In the genomic region with DNA sequence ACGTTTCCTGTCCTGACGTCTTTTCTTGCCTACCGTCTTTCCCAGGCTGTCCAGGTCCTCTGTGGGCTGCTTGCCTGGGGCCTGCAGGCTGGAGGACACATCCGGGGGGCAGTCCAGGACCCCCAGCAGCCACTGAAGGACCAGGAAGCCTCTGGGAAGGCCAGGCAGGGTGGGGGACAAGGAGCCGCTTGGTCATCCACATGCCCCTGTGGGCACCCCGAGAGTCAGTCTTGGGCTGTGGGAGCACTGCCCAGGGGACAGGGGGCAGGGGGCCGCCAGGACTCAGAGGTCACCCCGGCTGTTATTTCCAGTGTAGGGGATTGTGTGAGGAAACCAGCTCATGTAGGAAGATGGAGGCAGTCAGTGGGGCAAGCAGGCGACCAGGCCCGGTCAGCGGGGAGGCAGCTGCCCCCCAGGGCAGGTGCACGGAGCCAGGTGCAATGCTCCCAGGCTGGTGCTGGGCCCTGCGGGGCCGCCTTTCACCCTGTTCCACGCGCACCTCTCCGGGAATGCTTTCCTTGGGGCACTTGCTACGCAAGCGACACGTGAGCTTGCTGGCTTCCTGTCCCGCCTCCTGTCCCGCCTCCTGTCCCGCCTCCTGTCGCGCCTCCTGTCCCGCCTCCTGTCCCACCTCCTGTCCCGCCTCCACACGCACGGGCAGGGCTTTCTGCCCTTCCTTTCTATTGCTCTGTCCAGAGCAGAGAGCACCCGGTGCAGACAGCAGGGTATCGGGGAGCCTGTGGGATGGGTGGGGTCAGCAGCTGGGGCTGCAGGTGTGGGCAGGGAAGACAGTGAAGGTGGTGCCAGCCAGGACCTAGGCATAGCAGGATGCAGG, we compare ENCODE assay signal across 1 cellular context.
TF ChIP-seq lines count a peak whose summit lies in the region.

No MANE protein-coding gene starts in this region.

TF ChIP-seq in HepG2, 621 proteins besides CTCF, POLR2A, EP300 and RAD21 (continued from another document and continues in another):
- TF ChIP-seq, protein P1, sequence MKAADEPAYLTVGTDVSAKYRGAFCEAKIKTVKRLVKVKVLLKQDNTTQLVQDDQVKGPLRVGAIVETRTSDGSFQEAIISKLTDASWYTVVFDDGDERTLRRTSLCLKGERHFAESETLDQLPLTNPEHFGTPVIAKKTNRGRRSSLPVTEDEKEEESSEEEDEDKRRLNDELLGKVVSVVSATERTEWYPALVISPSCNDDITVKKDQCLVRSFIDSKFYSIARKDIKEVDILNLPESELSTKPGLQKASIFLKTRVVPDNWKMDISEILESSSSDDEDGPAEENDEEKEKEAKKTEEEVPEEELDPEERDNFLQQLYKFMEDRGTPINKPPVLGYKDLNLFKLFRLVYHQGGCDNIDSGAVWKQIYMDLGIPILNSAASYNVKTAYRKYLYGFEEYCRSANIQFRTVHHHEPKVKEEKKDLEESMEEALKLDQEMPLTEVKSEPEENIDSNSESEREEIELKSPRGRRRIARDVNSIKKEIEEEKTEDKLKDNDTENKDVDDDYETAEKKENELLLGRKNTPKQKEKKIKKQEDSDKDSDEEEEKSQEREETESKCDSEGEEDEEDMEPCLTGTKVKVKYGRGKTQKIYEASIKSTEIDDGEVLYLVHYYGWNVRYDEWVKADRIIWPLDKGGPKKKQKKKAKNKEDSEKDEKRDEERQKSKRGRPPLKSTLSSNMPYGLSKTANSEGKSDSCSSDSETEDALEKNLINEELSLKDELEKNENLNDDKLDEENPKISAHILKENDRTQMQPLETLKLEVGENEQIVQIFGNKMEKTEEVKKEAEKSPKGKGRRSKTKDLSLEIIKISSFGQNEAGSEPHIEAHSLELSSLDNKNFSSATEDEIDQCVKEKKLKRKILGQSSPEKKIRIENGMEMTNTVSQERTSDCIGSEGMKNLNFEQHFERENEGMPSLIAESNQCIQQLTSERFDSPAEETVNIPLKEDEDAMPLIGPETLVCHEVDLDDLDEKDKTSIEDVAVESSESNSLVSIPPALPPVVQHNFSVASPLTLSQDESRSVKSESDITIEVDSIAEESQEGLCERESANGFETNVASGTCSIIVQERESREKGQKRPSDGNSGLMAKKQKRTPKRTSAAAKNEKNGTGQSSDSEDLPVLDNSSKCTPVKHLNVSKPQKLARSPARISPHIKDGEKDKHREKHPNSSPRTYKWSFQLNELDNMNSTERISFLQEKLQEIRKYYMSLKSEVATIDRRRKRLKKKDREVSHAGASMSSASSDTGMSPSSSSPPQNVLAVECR (CRISPR knock-in tag; IDR thresholded peaks at IDR 0.05; ENCODE audit: borderline replicate concordance): peak; percentile 83
- TF ChIP-seq, protein P2, sequence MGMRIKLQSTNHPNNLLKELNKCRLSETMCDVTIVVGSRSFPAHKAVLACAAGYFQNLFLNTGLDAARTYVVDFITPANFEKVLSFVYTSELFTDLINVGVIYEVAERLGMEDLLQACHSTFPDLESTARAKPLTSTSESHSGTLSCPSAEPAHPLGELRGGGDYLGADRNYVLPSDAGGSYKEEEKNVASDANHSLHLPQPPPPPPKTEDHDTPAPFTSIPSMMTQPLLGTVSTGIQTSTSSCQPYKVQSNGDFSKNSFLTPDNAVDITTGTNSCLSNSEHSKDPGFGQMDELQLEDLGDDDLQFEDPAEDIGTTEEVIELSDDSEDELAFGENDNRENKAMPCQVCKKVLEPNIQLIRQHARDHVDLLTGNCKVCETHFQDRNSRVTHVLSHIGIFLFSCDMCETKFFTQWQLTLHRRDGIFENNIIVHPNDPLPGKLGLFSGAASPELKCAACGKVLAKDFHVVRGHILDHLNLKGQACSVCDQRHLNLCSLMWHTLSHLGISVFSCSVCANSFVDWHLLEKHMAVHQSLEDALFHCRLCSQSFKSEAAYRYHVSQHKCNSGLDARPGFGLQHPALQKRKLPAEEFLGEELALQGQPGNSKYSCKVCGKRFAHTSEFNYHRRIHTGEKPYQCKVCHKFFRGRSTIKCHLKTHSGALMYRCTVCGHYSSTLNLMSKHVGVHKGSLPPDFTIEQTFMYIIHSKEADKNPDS (CRISPR knock-in tag; IDR thresholded peaks at IDR 0.05): no peak
- peak; percentile 52; the same call in 1 of the 2 replicates for TF ChIP-seq MTA1 (CRISPR knock-in tag; IDR thresholded peaks at IDR 0.05; ENCODE audit: borderline replicate concordance)
- TF ChIP-seq TGIF2 (CRISPR knock-in tag; IDR thresholded peaks at IDR 0.05): 0 out of 2 replicates have a peak, but pooled peaks have one; percentile 21
- no peak for TF ChIP-seq ZNF543 (CRISPR knock-in tag; IDR thresholded peaks at IDR 0.05)
- TF ChIP-seq HDAC1 (CRISPR knock-in tag; IDR thresholded peaks at IDR 0.05): peak; percentile 67
- TF ChIP-seq FLYWCH1 (CRISPR knock-in tag; IDR thresholded peaks at IDR 0.05): no peak
- peak; percentile 1; the same call in 1 of the 2 replicates for TF ChIP-seq HIVEP1 (CRISPR knock-in tag; IDR thresholded peaks at IDR 0.05)
- TF ChIP-seq ZNF513 (CRISPR knock-in tag; conservative IDR thresholded peaks at IDR 0.05): 0 out of 2 replicates have a peak, but pooled peaks have one; percentile 33
- TF ChIP-seq ZNF713 (CRISPR knock-in tag; IDR thresholded peaks at IDR 0.05): no peak
- no peak for TF ChIP-seq ZNF367 (CRISPR knock-in tag; IDR thresholded peaks at IDR 0.05; ENCODE audit: borderline replicate concordance)
- peak; percentile 56; the same call in 1 of the 2 replicates for TF ChIP-seq ZNF710 (CRISPR knock-in tag; IDR thresholded peaks at IDR 0.05; ENCODE audit: borderline replicate concordance)
- TF ChIP-seq ZNF468 (CRISPR knock-in tag; IDR thresholded peaks at IDR 0.05): no peak
- TF ChIP-seq, protein P3, sequence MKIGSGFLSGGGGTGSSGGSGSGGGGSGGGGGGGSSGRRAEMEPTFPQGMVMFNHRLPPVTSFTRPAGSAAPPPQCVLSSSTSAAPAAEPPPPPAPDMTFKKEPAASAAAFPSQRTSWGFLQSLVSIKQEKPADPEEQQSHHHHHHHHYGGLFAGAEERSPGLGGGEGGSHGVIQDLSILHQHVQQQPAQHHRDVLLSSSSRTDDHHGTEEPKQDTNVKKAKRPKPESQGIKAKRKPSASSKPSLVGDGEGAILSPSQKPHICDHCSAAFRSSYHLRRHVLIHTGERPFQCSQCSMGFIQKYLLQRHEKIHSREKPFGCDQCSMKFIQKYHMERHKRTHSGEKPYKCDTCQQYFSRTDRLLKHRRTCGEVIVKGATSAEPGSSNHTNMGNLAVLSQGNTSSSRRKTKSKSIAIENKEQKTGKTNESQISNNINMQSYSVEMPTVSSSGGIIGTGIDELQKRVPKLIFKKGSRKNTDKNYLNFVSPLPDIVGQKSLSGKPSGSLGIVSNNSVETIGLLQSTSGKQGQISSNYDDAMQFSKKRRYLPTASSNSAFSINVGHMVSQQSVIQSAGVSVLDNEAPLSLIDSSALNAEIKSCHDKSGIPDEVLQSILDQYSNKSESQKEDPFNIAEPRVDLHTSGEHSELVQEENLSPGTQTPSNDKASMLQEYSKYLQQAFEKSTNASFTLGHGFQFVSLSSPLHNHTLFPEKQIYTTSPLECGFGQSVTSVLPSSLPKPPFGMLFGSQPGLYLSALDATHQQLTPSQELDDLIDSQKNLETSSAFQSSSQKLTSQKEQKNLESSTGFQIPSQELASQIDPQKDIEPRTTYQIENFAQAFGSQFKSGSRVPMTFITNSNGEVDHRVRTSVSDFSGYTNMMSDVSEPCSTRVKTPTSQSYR (CRISPR knock-in tag; IDR thresholded peaks at IDR 0.05; ENCODE audit: borderline replicate concordance): no peak
- no peak; the same call in 1 of the 2 replicates for TF ChIP-seq SAFB2 (CRISPR knock-in tag; IDR thresholded peaks at IDR 0.05; ENCODE audit: borderline replicate concordance, low read depth)
- TF ChIP-seq PAWR (CRISPR knock-in tag; IDR thresholded peaks at IDR 0.05; ENCODE audit: borderline replicate concordance): no peak
- TF ChIP-seq SP2 (CRISPR knock-in tag; IDR thresholded peaks at IDR 0.05): peak; percentile 73
- TF ChIP-seq, protein P4, sequence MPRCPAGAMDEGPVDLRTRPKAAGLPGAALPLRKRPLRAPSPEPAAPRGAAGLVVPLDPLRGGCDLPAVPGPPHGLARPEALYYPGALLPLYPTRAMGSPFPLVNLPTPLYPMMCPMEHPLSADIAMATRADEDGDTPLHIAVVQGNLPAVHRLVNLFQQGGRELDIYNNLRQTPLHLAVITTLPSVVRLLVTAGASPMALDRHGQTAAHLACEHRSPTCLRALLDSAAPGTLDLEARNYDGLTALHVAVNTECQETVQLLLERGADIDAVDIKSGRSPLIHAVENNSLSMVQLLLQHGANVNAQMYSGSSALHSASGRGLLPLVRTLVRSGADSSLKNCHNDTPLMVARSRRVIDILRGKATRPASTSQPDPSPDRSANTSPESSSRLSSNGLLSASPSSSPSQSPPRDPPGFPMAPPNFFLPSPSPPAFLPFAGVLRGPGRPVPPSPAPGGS (CRISPR knock-in tag; IDR thresholded peaks at IDR 0.05): peak; percentile 62; the same call in 1 of the 2 replicates
- no peak for TF ChIP-seq JUND (CRISPR knock-in tag; IDR thresholded peaks at IDR 0.05)
- no peak for TF ChIP-seq CENPT (CRISPR knock-in tag; IDR thresholded peaks at IDR 0.05; ENCODE audit: low read depth)
- TF ChIP-seq ZNF441 (CRISPR knock-in tag; IDR thresholded peaks at IDR 0.05; ENCODE audit: borderline replicate concordance): peak; percentile 43; the same call in 1 of the 2 replicates
- peak; percentile 49; the same call in 1 of the 2 replicates for TF ChIP-seq ZNF788 (CRISPR knock-in tag; IDR thresholded peaks at IDR 0.05; ENCODE audit: borderline replicate concordance)
- peak; percentile 32 for TF ChIP-seq SKI (IDR thresholded peaks at IDR 0.05; ENCODE audit: partially characterized antibody)
- TF ChIP-seq, protein P5, sequence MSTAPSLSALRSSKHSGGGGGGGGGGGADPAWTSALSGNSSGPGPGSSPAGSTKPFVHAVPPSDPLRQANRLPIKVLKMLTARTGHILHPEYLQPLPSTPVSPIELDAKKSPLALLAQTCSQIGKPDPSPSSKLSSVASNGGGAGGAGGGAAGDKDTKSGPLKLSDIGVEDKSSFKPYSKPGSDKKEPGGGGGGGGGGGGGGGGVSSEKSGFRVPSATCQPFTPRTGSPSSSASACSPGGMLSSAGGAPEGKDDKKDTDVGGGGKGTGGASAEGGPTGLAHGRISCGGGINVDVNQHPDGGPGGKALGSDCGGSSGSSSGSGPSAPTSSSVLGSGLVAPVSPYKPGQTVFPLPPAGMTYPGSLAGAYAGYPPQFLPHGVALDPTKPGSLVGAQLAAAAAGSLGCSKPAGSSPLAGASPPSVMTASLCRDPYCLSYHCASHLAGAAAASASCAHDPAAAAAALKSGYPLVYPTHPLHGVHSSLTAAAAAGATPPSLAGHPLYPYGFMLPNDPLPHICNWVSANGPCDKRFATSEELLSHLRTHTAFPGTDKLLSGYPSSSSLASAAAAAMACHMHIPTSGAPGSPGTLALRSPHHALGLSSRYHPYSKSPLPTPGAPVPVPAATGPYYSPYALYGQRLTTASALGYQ (CRISPR knock-in tag; IDR thresholded peaks at IDR 0.05): no peak
- no peak for TF ChIP-seq KAT2B (IDR thresholded peaks at IDR 0.05; ENCODE audit: borderline replicate concordance, low read depth, low read length)
- TF ChIP-seq THAP8 (CRISPR knock-in tag; IDR thresholded peaks at IDR 0.05; ENCODE audit: borderline replicate concordance): no peak
- TF ChIP-seq MBNL3 (CRISPR knock-in tag; conservative IDR thresholded peaks at IDR 0.05): no peak
- TF ChIP-seq ZBTB46 (CRISPR knock-in tag; IDR thresholded peaks at IDR 0.05; ENCODE audit: borderline replicate concordance): no peak
- peak; percentile 65 for TF ChIP-seq TEAD3 (CRISPR knock-in tag; optimal IDR thresholded peaks at IDR 0.05; ENCODE audit: borderline replicate concordance)
- no peak for TF ChIP-seq ZNF670 (CRISPR knock-in tag; IDR thresholded peaks at IDR 0.05; ENCODE audit: borderline replicate concordance)
- TF ChIP-seq ZNF256 (CRISPR knock-in tag; conservative IDR thresholded peaks at IDR 0.05): no peak
- TF ChIP-seq, protein P6, sequence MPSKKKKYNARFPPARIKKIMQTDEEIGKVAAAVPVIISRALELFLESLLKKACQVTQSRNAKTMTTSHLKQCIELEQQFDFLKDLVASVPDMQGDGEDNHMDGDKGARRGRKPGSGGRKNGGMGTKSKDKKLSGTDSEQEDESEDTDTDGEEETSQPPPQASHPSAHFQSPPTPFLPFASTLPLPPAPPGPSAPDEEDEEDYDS (CRISPR knock-in tag; IDR thresholded peaks at IDR 0.05): peak; percentile 41; the same call in 1 of the 2 replicates
- no peak for TF ChIP-seq ZNF33A (CRISPR knock-in tag; IDR thresholded peaks at IDR 0.05; ENCODE audit: borderline replicate concordance)
